Comparison of ENCODE assay signal across 26 cellular contexts in the genomic region with DNA sequence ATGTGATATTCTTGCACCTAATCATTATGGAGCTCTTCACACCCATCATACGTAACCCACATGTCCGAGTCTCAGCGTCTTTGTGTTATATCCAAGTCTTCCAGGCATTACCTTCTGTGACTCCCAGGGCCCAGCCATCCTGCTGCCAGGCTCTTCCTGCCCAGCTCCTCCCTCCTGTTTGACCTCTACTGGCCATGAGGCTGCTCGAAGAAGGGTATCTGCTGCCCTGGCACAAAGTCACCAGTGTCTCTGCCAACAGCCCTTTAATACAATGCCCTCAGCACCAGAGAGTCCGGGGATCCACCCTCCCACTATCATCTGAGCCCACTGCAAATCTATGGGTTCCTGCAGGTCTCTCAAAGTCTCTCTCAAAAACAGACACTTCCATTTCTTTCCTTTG.
"Had no signal": no experiment of that assay in that cellular context is flagged by ENCODE, and none has a peak within 500 bp of the region (broad histone marks: within the 10 kb centered on the region; RNA-seq: fewer than 3 reads in every experiment).

No MANE protein-coding gene starts in this region.

- H3K36me3 Mint-ChIP-seq: activated naive CD4-positive, alpha-beta T cell treated with anti-CD3 and anti-CD28 coated beads, Interleukin-2, amount 50 U/mL, for 24 hours; activated naive CD8-positive, alpha-beta T cell treated with anti-CD3 and anti-CD28 coated beads, Interleukin-2, amount 10 ng/mL, durations not matched to agents 7 days and 5 days had no signal

- H3K27ac Mint-ChIP-seq: activated CD4-positive, alpha-beta T cell treated with anti-CD3 and anti-CD28 coated beads, Interleukin-2, amount 10 ng/mL, durations not matched to agents 24 days and 14 days; activated CD8-positive, alpha-beta T cell treated with anti-CD3 and anti-CD28 coated beads, Interleukin-2, amount 10 ng/mL, durations not matched to agents 7 days and 5 days; activated naive CD4-positive, alpha-beta T cell treated with anti-CD3 and anti-CD28 coated beads, Interleukin-2, amount 50 U/mL, for 24 hours; activated naive CD8-positive, alpha-beta T cell treated with anti-CD3 and anti-CD28 coated beads, Interleukin-2, amount 10 ng/mL, durations not matched to agents 7 days and 5 days; activated T-cell treated with anti-CD3 and anti-CD28 coated beads, Interleukin-2, amount 50 U/mL, for 24 hours; activated T-helper 2 cell treated with anti-CD3 and anti-CD28 coated beads, Interferon-gamma antibody, Interleukin-2, Interleukin-4, amounts not matched to agents 10 μg/mL and 5 μg/mL and 100 μg/mL, durations not matched to agents 14 hours and 24 hours and 36 hours; T-helper 1 cell treated with Interleukin-12 subunit alpha and Interleukin-12 subunit beta and Interleukin-4 antibody, amounts not matched to agents 30 μg/mL and 1 μg/mL, for 36 hours; T-helper 2 cell treated with Interferon-gamma antibody and Interleukin-4, amounts not matched to agents 5 μg/mL and 100 μg/mL, for 36 hours had no signal

- H3K4me3 Mint-ChIP-seq: activated CD4-positive, alpha-beta T cell treated with anti-CD3 and anti-CD28 coated beads, Interleukin-2, amount 10 ng/mL, durations not matched to agents 24 days and 14 days; activated CD8-positive, alpha-beta T cell treated with anti-CD3 and anti-CD28 coated beads, Interleukin-2, amount 10 ng/mL, durations not matched to agents 7 days and 5 days; activated naive CD4-positive, alpha-beta T cell treated with anti-CD3 and anti-CD28 coated beads, Interleukin-2, amount 50 U/mL, for 24 hours; activated naive CD8-positive, alpha-beta T cell treated with anti-CD3 and anti-CD28 coated beads, Interleukin-2, amount 10 ng/mL, durations not matched to agents 7 days and 5 days; activated T-cell treated with anti-CD3 and anti-CD28 coated beads, Interleukin-2, amount 50 U/mL, for 24 hours; T-helper 1 cell treated with Interleukin-12 subunit alpha and Interleukin-12 subunit beta and Interleukin-4 antibody, amounts not matched to agents 30 μg/mL and 1 μg/mL, for 36 hours; T-helper 2 cell treated with Interferon-gamma antibody and Interleukin-4, amounts not matched to agents 5 μg/mL and 100 μg/mL, for 36 hours had no signal

- H3K9me2 ChIP-seq: SK-N-SH had no signal

- H3K4me2 ChIP-seq: SK-N-SH had no signal

- H3K36me3 ChIP-seq: ascending aorta, cardiac muscle cell, SJSA1 had no signal

- ATAC-seq: activated CD8-positive, alpha-beta T cell treated with anti-CD3 and anti-CD28 coated beads, Interleukin-2, amount 10 ng/mL, durations not matched to agents 7 days and 5 days had no signal

- H3K4me1 Mint-ChIP-seq: activated CD4-positive, alpha-beta T cell treated with anti-CD3 and anti-CD28 coated beads, Interleukin-2, amount 10 ng/mL, durations not matched to agents 24 days and 14 days; activated naive CD4-positive, alpha-beta T cell treated with anti-CD3 and anti-CD28 coated beads, Interleukin-2, amount 50 U/mL, for 24 hours; activated naive CD8-positive, alpha-beta T cell treated with anti-CD3 and anti-CD28 coated beads, Interleukin-2, amount 10 ng/mL, durations not matched to agents 7 days and 5 days had no signal

- H3K4me3 ChIP-seq: ascending aorta, cardiac muscle cell, SJSA1 had no signal

- H3K9me3 ChIP-seq: ascending aorta, SJSA1, SK-N-SH had no signal

- H3K27me3 ChIP-seq: ascending aorta, cardiac muscle cell, SJSA1 had no signal

- H3K9me3 Mint-ChIP-seq: activated CD4-positive, alpha-beta T cell treated with anti-CD3 and anti-CD28 coated beads, Interleukin-2, amount 10 ng/mL, durations not matched to agents 24 days and 14 days; activated naive CD4-positive, alpha-beta T cell treated with anti-CD3 and anti-CD28 coated beads, Interleukin-2, amount 50 U/mL, for 24 hours; activated naive CD8-positive, alpha-beta T cell treated with anti-CD3 and anti-CD28 coated beads, Interleukin-2, amount 10 ng/mL, durations not matched to agents 7 days and 5 days; activated T-cell treated with anti-CD3 and anti-CD28 coated beads, Interleukin-2, amount 50 U/mL, for 24 hours; activated T-helper 2 cell treated with anti-CD3 and anti-CD28 coated beads, Interferon-gamma antibody, Interleukin-2, Interleukin-4, amounts not matched to agents 10 μg/mL and 5 μg/mL and 100 μg/mL, durations not matched to agents 14 hours and 24 hours and 36 hours; T-helper 1 cell treated with Interleukin-12 subunit alpha and Interleukin-12 subunit beta and Interleukin-4 antibody, amounts not matched to agents 30 μg/mL and 1 μg/mL, for 36 hours; T-helper 2 cell treated with Interferon-gamma antibody and Interleukin-4, amounts not matched to agents 5 μg/mL and 100 μg/mL, for 36 hours had no signal

- DNase-seq: activated CD4-positive, alpha-beta T cell treated with anti-CD3 and anti-CD28 coated beads, Interleukin-2, amount 10 ng/mL, durations not matched to agents 24 days and 14 days; activated CD4-positive, alpha-beta T cell treated with anti-CD3 and anti-CD28 coated beads, Interleukin-2, amount 50 U/mL, for 4 hours; activated CD8-positive, alpha-beta T cell treated with anti-CD3 and anti-CD28 coated beads, Interleukin-2, amount 10 ng/mL, durations not matched to agents 7 days and 5 days; activated gamma-delta T cell; activated naive CD4-positive, alpha-beta T cell treated with Interleukin-2 at 50 U/mL for 16 hours; activated naive CD8-positive, alpha-beta T cell treated with anti-CD3 and anti-CD28 coated beads, Interleukin-2, amount 10 ng/mL, durations not matched to agents 7 days and 5 days; activated T-cell treated with anti-CD3 and anti-CD28 coated beads, Interleukin-2, amount 50 U/mL, for 24 hours; amygdala; cerebellar nuclear complex; NCI-H1105; NCI-H1417 treated with DMSO at 0.1 percent for 48 hours; NCI-H187 treated with DMSO at 0.1 percent for 48 hours; NCI-H2081; NCI-H2171 treated with DMSO at 0.1 percent for 48 hours; NCI-H2227 treated with DMSO at 0.1 percent for 48 hours; NCI-H446; NCI-H524; SHP77 treated with DMSO at 0.1 percent for 48 hours; SK-N-SH had no signal

- H3K27ac ChIP-seq: ascending aorta, cardiac muscle cell, SJSA1 had no signal

- H3K4me1 ChIP-seq: ascending aorta, SJSA1 had no signal
